8 cellular contexts compared by ENCODE assay signal in the genomic region with DNA sequence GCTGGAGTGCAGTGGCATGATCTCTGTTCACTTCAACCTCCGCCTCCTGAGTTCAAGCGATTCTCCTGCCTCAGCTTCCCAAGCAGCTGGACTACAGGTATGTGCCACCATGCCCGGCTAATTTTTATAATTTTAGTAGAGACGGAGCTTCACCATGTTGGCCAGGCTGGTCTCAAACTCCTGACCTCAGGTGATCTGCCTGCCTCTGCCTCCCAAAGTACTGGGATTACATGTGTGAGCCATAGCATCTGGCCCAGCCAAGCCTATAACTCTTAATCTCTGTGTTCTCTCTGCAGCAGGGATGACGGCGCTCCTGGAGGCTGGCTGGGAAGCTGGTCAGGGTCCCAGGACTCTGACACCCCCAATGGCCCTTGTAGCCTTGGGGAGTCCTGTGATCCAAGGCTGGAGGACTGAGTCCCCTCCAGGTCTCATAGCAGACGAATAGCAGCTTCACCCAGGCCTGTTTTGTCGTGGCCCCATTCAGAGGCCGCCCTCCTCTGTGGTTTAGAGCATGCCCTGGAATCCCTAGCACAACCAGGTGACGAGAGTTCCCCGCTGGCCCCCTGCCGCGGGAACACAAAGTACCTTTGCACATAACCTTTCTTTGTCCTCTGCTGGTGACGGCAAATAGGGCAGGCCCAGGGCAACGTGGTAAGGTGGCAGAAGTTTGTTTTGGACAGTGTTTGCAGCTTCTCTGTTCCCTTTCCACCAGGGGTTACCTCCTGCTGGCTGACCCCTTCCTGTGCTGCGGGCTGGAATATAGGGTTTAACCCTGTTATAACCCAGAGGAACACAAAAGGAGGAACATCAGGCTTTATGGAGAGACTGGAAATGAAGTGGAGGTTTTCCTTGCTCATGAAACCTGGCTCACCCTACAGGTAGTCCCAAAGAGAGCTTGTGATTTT. TPM values are rescaled to one million over a fixed set of nuclear protein-coding genes. Genes with fewer than 3 reads are reported as not detected.
DNase-seq lines count a peak whose midpoint lies in the region; ATAC-seq, FAIRE-seq and TF ChIP-seq lines count a peak whose summit lies in the region.

No MANE protein-coding gene starts in this region.

- peak overlapping the region in 1 of 12 donors; percentile 24 for H3K4me3 ChIP-seq in heart left ventricle
- no peak overlapping the region for H3K4me3 ChIP-seq in brain microvascular endothelial cell (ENCODE audit: low read depth, low read length)

- TF ChIP-seq POLR2A in heart left ventricle (IDR thresholded peaks at IDR 0.05), result no peak

- H3K9me3 ChIP-seq in heart left ventricle, result no peaks in the 10 kb centered on the region

- H3K27ac ChIP-seq in heart left ventricle (peak overlapping the region; percentile 74 to 96 (median 87)), brain microvascular endothelial cell (no peak overlapping the region)

- WGBS in heart left ventricle, 4 donors, result 44 to 58% (median 52%) methylated on average over 16 of the region's 16 CpGs

- no peaks in the 10 kb centered on the region for H3K27me3 ChIP-seq in heart left ventricle
- peaks cover 3% of the 10 kb centered on the region for H3K27me3 ChIP-seq in brain microvascular endothelial cell (replicated peaks)

- no peaks in the 10 kb centered on the region for H3K36me3 ChIP-seq in heart left ventricle
- H3K36me3 ChIP-seq in brain microvascular endothelial cell (replicated peaks), result no peaks in the 10 kb centered on the region

- FAIRE-seq in frontal cortex (lab: Jason Lieb, UNC), result no peak

- intact Hi-C loops in heart left ventricle (cut with DNase I), result loop anchor here in 3 of 10 donors (2.0 to 5.0 kb wide), 3 partner anchors 37 to 42 kb away; a partner anchor contains a TSS

- peaks cover 0 to 56% (median 22%) of the 10 kb centered on the region in 12 donors for H3K4me1 ChIP-seq in heart left ventricle

- TF ChIP-seq CTCF in heart left ventricle (IDR thresholded peaks at IDR 0.05) (no peak), brain microvascular endothelial cell (IDR thresholded peaks at IDR 0.05; ENCODE audit: low read depth, low read length, missing control alignments) (no peak)

- DNase-seq in NCI-H2107 treated with DMSO at 0.1 percent for 48 hours (lab: John Stamatoyannopoulos, UW; ENCODE audit: unreplicated experiment), result peak; percentile 51
- DNase-seq in NCI-H2107 (lab: John Stamatoyannopoulos, UW), result no peak
- peak; percentile 18 to 28 for DNase-seq in activated CD4-positive, alpha-beta T cell treated with anti-CD3 and anti-CD28 coated beads, Interleukin-2, amount 50 U/mL, for 4 hours
- DNase-seq in heart left ventricle, result peak; percentile 64 to 87 (median 79)
- DNase-seq in stimulated activated CD8-positive, alpha-beta memory T cell treated with anti-CD3 and anti-CD28 coated beads, Interleukin-4, amount 100 ng/mL, for 48 hours, result peak; percentile 57
- no peak for DNase-seq in NCI-H524 (lab: John Stamatoyannopoulos, UW)
- DNase-seq in frontal cortex (ENCODE audit: low spot score in 2 of 2), result no peak
- DNase-seq in brain microvascular endothelial cell, result no peak

- in situ Hi-C loops in brain microvascular endothelial cell (cut with HindIII; ENCODE audit: low pct_ligation_motif_present, low sequenced_read_pairs), result no loop called here

- ATAC-seq in heart left ventricle, result peak; percentile 87 to 91 (median 89)

RNA-seq across cellular contexts. Expression of a gene that starts 43.0 kb away (rescaled TPM):
- total RNA-seq in heart left ventricle (100 to 1,000 TPM in 4 of 9 donors, 10 to 100 TPM in 5; 38.3 to 136 (median 88.7) TPM), frontal cortex (9.4 TPM)
- 10 to 100 TPM; 22.2 to 34.2 TPM for polyA plus RNA-seq in heart left ventricle

Comparison
In these comparisons a context has a peak if more than half of its experiments do, and no peak if none do; other contexts are left out.
1. DNase-seq: peak in NCI-H2107 treated with DMSO at 0.1 percent for 48 hours (single experiment), activated CD4-positive, alpha-beta T cell treated with anti-CD3 and anti-CD28 coated beads, Interleukin-2, amount 50 U/mL, for 4 hours (2 of 2), heart left ventricle (5 of 5) and stimulated activated CD8-positive, alpha-beta memory T cell treated with anti-CD3 and anti-CD28 coated beads, Interleukin-4, amount 100 ng/mL, for 48 hours (single experiment); none in NCI-H2107 (single experiment), NCI-H524 (0 of 2), frontal cortex (0 of 2) and brain microvascular endothelial cell (single experiment).